In genomic region chr5:39892708-39893107, GRCh38 we compare ENCODE assay signal across 23 cellular contexts.
A peak's percentile ranks its signal among the peaks of the same experiment; 100 is the strongest.
DNase-seq lines count a peak whose midpoint lies in the region; ATAC-seq, FAIRE-seq and TF ChIP-seq lines count a peak whose summit lies in the region.
"Had no signal": no experiment of that assay in that cellular context is flagged by ENCODE, and none has a peak within 500 bp of the region (broad histone marks: within the 10 kb centered on the region; RNA-seq: fewer than 3 reads in every experiment).

No MANE protein-coding gene starts in this region.

- intact Hi-C loops in MCF 10A (cut with micrococcal nuclease) = no loop called here
- intact Hi-C loops in breast epithelium (cut with DNase I; ENCODE audit: low total_unique reads) = no loop called here
- intact Hi-C loops in mammary epithelial cell (cut with micrococcal nuclease) = no loop called here

- peak; percentile 46 for DNase-seq in MCF 10A (ENCODE audit: unreplicated experiment)
- DNase-seq in breast epithelium (ENCODE audit: low spot score in 2 of 2) = no peak
- peak; percentile 50 for DNase-seq in mammary epithelial cell
- peak; percentile 72 for DNase-seq in foreskin melanocyte
- no peak for DNase-seq in nucleus accumbens (lab: John Stamatoyannopoulos, UW)
- DNase-seq in urothelium cell line (ENCODE audit: low spot score) = no peak
- DNase-seq: activated CD4-positive, alpha-beta T cell treated with anti-CD3 and anti-CD28 coated beads, Interleukin-2, amount 50 U/mL, for 48 hours; activated naive CD4-positive, alpha-beta T cell treated with anti-CD3 and anti-CD28 coated beads for 36 hours; cortex of kidney; head of caudate nucleus; natural killer cell; NCI-H2029; NCI-H524; SHP77; stimulated activated CD8-positive, alpha-beta memory T cell treated with anti-CD3 and anti-CD28 coated beads, Interleukin-4, amount 100 ng/mL, for 48 hours; WERI-Rb-1 had no signal

- no peaks in the 10 kb centered on the region for H3K79me2 ChIP-seq in mammary epithelial cell (ENCODE audit: insufficient read depth, low read length)

- TF ChIP-seq CTCF in MCF 10A (IDR thresholded peaks at IDR 0.05; ENCODE audit: unreplicated experiment) = no peak
- TF ChIP-seq CTCF in breast epithelium (IDR thresholded peaks at IDR 0.05) = no peak
- TF ChIP-seq CTCF in mammary epithelial cell (conservative IDR thresholded peaks at IDR 0.05 in 1 of 2, IDR thresholded peaks at IDR 0.05 in 1 of 2; ENCODE audit: extremely low read depth in 1 of 2, insufficient read depth in 1 of 2, low read depth in 1 of 2, low read length in 2 of 2) = no peak

- no peaks in the 10 kb centered on the region for H3K9me3 Mint-ChIP-seq in MCF 10A (ENCODE audit: unreplicated experiment)
- H3K9me3 Mint-ChIP-seq: activated naive CD4-positive, alpha-beta T cell treated with anti-CD3 and anti-CD28 coated beads for 36 hours; natural killer cell; T-helper 1 cell treated with Interleukin-12 subunit alpha and Interleukin-12 subunit beta and Interleukin-4 antibody, amounts not matched to agents 30 μg/mL and 1 μg/mL, for 36 hours had no signal

- BruUV-seq in MCF 10A (replicated peaks; lab: Mats Ljungman, UMichigan) (no TSS peak), mammary epithelial cell (replicated peaks; lab: Mats Ljungman, UMichigan) (no TSS peak)

- H3K27me3 Mint-ChIP-seq in MCF 10A (ENCODE audit: insufficient read depth, unreplicated experiment) = no peaks in the 10 kb centered on the region
- H3K27me3 Mint-ChIP-seq: progenitor cell of endocrine pancreas had no signal

- H3K4me3 Mint-ChIP-seq in MCF 10A (ENCODE audit: unreplicated experiment) = no peak overlapping the region
- H3K4me3 Mint-ChIP-seq: activated naive CD4-positive, alpha-beta T cell treated with anti-CD3 and anti-CD28 coated beads for 36 hours; natural killer cell; T-helper 1 cell treated with Interleukin-12 subunit alpha and Interleukin-12 subunit beta and Interleukin-4 antibody, amounts not matched to agents 30 μg/mL and 1 μg/mL, for 36 hours had no signal

- no peak for TF ChIP-seq POLR2A in breast epithelium (IDR thresholded peaks at IDR 0.05)

- H3K27me3 ChIP-seq in breast epithelium (no peaks in the 10 kb centered on the region), mammary epithelial cell (ENCODE audit: insufficient read depth, low read length) (no peaks in the 10 kb centered on the region)
- H3K27me3 ChIP-seq: BLaER1 had no signal

- H2AFZ ChIP-seq in mammary epithelial cell (ENCODE audit: low read depth, low read length) = no peak overlapping the region

- 25% methylated on average over 1 of the region's 1 CpG for WGBS in mammary epithelial cell (ENCODE audit: low coverage, missing lambda C conversion rate)

- no peak for FAIRE-seq in urothelium cell line (lab: Jason Lieb, UNC)
- FAIRE-seq: D721Med had no signal

- CTCF ChIA-PET in MCF 10A (lab: Yijun Ruan, JAX) (interaction anchor here (0.5 to 0.8 kb wide), 4 partner anchors 20 to 832 kb away, joined by 3 to 4 read pairs (median 4); no protein-coding TSS in a partner anchor), mammary epithelial cell (lab: Charles Lee; ENCODE audit: low non-redundant PET) (no interaction called here)

- H3K4me1 Mint-ChIP-seq in MCF 10A (ENCODE audit: insufficient read depth, unreplicated experiment) = peaks cover 24% of the 10 kb centered on the region
- H3K4me1 Mint-ChIP-seq: natural killer cell had no signal

- no peak for ATAC-seq in HG03108 (IDR thresholded peaks at IDR 0.05; ENCODE audit: unreplicated experiment)
- no peak for ATAC-seq in GM21528 (IDR thresholded peaks at IDR 0.05; ENCODE audit: low FRiP score, unreplicated experiment)
- ATAC-seq: natural killer cell had no signal

- H3K27ac ChIP-seq in breast epithelium (no peak overlapping the region), mammary epithelial cell (ENCODE audit: insufficient read depth, low read depth, low read length) (no peak overlapping the region)
- H3K27ac ChIP-seq: 22Rv1, BLaER1, WERI-Rb-1 had no signal

- no peaks in the 10 kb centered on the region for H3K9me3 ChIP-seq in breast epithelium
- no peaks in the 10 kb centered on the region for H3K9me3 ChIP-seq in mammary epithelial cell (replicated peaks; ENCODE audit: insufficient read depth, low read length)
- H3K9me3 ChIP-seq: BLaER1 had no signal

- H3K4me1 ChIP-seq in breast epithelium (no peaks in the 10 kb centered on the region), mammary epithelial cell (ENCODE audit: insufficient read depth, low read length) (no peaks in the 10 kb centered on the region)
- H3K4me1 ChIP-seq: BLaER1 had no signal

- no peaks in the 10 kb centered on the region for H3K36me3 Mint-ChIP-seq in MCF 10A (ENCODE audit: insufficient read depth, unreplicated experiment)
- H3K36me3 Mint-ChIP-seq: natural killer cell had no signal

- peak overlapping the region; percentile 70 for H3K27ac Mint-ChIP-seq in MCF 10A (ENCODE audit: low read depth, unreplicated experiment)
- H3K27ac Mint-ChIP-seq: activated naive CD4-positive, alpha-beta T cell treated with anti-CD3 and anti-CD28 coated beads for 36 hours; natural killer cell; progenitor cell of endocrine pancreas; T-helper 1 cell treated with Interleukin-12 subunit alpha and Interleukin-12 subunit beta and Interleukin-4 antibody, amounts not matched to agents 30 μg/mL and 1 μg/mL, for 36 hours had no signal

- no peak overlapping the region for H3K4me2 ChIP-seq in mammary epithelial cell (ENCODE audit: insufficient read depth, low read depth, low read length)
- H3K4me2 ChIP-seq: BLaER1 had no signal

- POLR2A ChIA-PET in MCF 10A (lab: Yijun Ruan, JAX) = interaction anchor here (0.5 kb wide), 1 partner anchor 598 kb away, joined by 3 read pairs; no protein-coding TSS in a partner anchor

- in situ Hi-C loops in mammary epithelial cell (cut with MboI; ENCODE audit: low sequenced_read_pairs in 2 of 2) = no loop called here

- dilution Hi-C loops in mammary epithelial cell (cut with HindIII; ENCODE audit: low sequenced_read_pairs) = no loop called here

- no peaks in the 10 kb centered on the region for H4K20me1 ChIP-seq in mammary epithelial cell (ENCODE audit: insufficient read depth, low read length)
- H4K20me1 ChIP-seq: BLaER1 had no signal

- H3K9ac ChIP-seq in mammary epithelial cell (ENCODE audit: insufficient read depth, low read length) = no peak overlapping the region
- H3K9ac ChIP-seq: BLaER1 had no signal

- H3K4me3 ChIP-seq in breast epithelium (no peak overlapping the region), mammary epithelial cell (replicated peaks in 1 of 3; ENCODE audit: insufficient read depth in 1 of 3, low read depth in 2 of 3, low read length in 3 of 3) (no peak overlapping the region)
- H3K4me3 ChIP-seq: BLaER1 had no signal

- no peaks in the 10 kb centered on the region for H3K36me3 ChIP-seq in breast epithelium
- no peaks in the 10 kb centered on the region for H3K36me3 ChIP-seq in mammary epithelial cell (ENCODE audit: insufficient read depth, low read length)
- H3K36me3 ChIP-seq: BLaER1, WERI-Rb-1 had no signal

Comparison
In these comparisons a context has a peak if more than half of its experiments do, and no peak if none do; other contexts are left out.
1. DNase-seq: peak in MCF 10A (single experiment), mammary epithelial cell (single experiment) and foreskin melanocyte (single experiment); none in breast epithelium (0 of 2), nucleus accumbens (0 of 56) and urothelium cell line (single experiment).